ENCODE assay signal across 13 cellular contexts in the genomic region with DNA sequence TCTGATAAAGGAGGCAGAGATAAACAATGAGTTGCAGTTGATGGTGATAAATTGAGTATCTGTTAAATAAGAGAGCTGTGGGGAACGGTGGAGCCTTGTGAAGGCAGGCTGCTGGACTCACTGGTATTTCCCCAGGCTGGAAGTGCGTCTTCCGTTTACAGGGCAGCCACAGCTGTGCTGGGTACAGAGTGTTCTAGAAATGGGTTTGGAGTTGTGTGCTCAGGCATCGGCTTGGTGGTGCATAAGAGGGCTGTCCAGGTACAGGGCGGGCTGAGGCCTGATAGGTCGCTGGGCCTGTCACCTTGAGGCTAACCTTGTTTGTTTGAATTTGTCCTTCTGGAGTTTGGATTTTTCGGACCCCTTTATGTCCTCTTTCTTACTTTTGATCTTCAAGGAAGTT. TPM values are rescaled to one million over a fixed set of nuclear protein-coding genes. Genes with fewer than 3 reads are reported as not detected.
A peak's percentile ranks its signal among the peaks of the same experiment; 100 is the strongest.
DNase-seq lines count a peak whose midpoint lies in the region; ATAC-seq and TF ChIP-seq lines count a peak whose summit lies in the region.
"Had no signal": no experiment of that assay in that cellular context is flagged by ENCODE, and none has a peak within 500 bp of the region (broad histone marks: within the 10 kb centered on the region; RNA-seq: fewer than 3 reads in every experiment).

No MANE protein-coding gene starts in this region.

- no peaks in the 10 kb centered on the region for H3K27me3 Mint-ChIP-seq in CD8-positive, alpha-beta memory T cell
- no peaks in the 10 kb centered on the region for H3K27me3 Mint-ChIP-seq in T-helper 17 cell
- H3K27me3 Mint-ChIP-seq in activated CD8-positive, alpha-beta T cell treated with anti-CD3 and anti-CD28 coated beads, Interleukin-2, amount 10 ng/mL, durations not matched to agents 7 days and 5 days (ENCODE audit: low read depth) = no peaks in the 10 kb centered on the region
- H3K27me3 Mint-ChIP-seq: activated naive CD8-positive, alpha-beta T cell treated with anti-CD3 and anti-CD28 coated beads, Interleukin-2, amount 10 ng/mL, durations not matched to agents 7 days and 5 days had no signal

- peaks cover 80 to 92% (median 92%) of the 10 kb centered on the region in 3 donors for H3K4me1 Mint-ChIP-seq in CD8-positive, alpha-beta memory T cell
- H3K4me1 Mint-ChIP-seq in T-helper 17 cell = peaks cover 51% of the 10 kb centered on the region
- peaks cover 19% of the 10 kb centered on the region for H3K4me1 Mint-ChIP-seq in activated CD8-positive, alpha-beta T cell treated with anti-CD3 and anti-CD28 coated beads, Interleukin-2, amount 10 ng/mL, durations not matched to agents 7 days and 5 days (ENCODE audit: low read depth)

- H3K4me3 Mint-ChIP-seq in CD8-positive, alpha-beta memory T cell = peak overlapping the region in 3 of 7 donors; percentile 21 to 28 (median 26)
- H3K4me3 Mint-ChIP-seq in T-helper 17 cell = peak overlapping the region; percentile 64
- H3K4me3 Mint-ChIP-seq in activated CD8-positive, alpha-beta T cell treated with anti-CD3 and anti-CD28 coated beads, Interleukin-2, amount 10 ng/mL, durations not matched to agents 7 days and 5 days = no peak overlapping the region
- H3K4me3 Mint-ChIP-seq: activated naive CD8-positive, alpha-beta T cell treated with anti-CD3 and anti-CD28 coated beads, Interleukin-2, amount 10 ng/mL, durations not matched to agents 7 days and 5 days had no signal

- no peak overlapping the region for H3K4me3 ChIP-seq in CD8-positive, alpha-beta memory T cell (ENCODE audit: low read length)
- H3K4me3 ChIP-seq in left ventricle myocardium inferior = no peak overlapping the region

- ATAC-seq in T-helper 17 cell (peak; percentile 53), omental fat pad (ENCODE audit: low FRiP score) (peak; percentile 51), HG02798 (IDR thresholded peaks at IDR 0.05; ENCODE audit: poor library complexity, unreplicated experiment) (no peak)
- no peak for ATAC-seq in activated CD8-positive, alpha-beta T cell treated with anti-CD3 and anti-CD28 coated beads, Interleukin-2, amount 10 ng/mL, durations not matched to agents 7 days and 5 days

- H3K27me3 ChIP-seq in CD8-positive, alpha-beta memory T cell (ENCODE audit: insufficient read depth, low read length, poor library complexity, severe bottlenecking) = no peaks in the 10 kb centered on the region
- H3K27me3 ChIP-seq in left ventricle myocardium inferior (ENCODE audit: low read depth) = no peaks in the 10 kb centered on the region

- POLR2A ChIA-PET in CD8-positive, alpha-beta memory T cell (lab: Charles Lee) = no interaction called here
- POLR2A ChIA-PET in activated CD8-positive, alpha-beta T cell treated with anti-CD3 and anti-CD28 coated beads, Interleukin-2, amount 10 ng/mL, durations not matched to agents 7 days and 5 days (lab: Charles Lee) = interaction anchor here (0.7 kb wide), 1 partner anchor 366 kb away, joined by 3 read pairs; no protein-coding TSS in a partner anchor

- no peak for DNase-seq in CD8-positive, alpha-beta memory T cell
- DNase-seq in T-helper 17 cell = no peak
- DNase-seq in left ventricle myocardium inferior = no peak
- DNase-seq in omental fat pad (ENCODE audit: low spot score) = no peak
- DNase-seq in T1000 (lab: John Stamatoyannopoulos, UW) = no peak
- no peak for DNase-seq in SKM-1 treated with dmso at 0.1 percent for 144 hours (lab: John Stamatoyannopoulos, UW; ENCODE audit: unreplicated experiment)
- no peak for DNase-seq in activated CD8-positive, alpha-beta T cell treated with anti-CD3 and anti-CD28 coated beads, Interleukin-2, amount 10 ng/mL, durations not matched to agents 7 days and 5 days
- DNase-seq: activated CD4-positive, alpha-beta T cell treated with anti-CD3 and anti-CD28 coated beads for 4 hours; activated naive CD8-positive, alpha-beta T cell treated with anti-CD3 and anti-CD28 coated beads, Interleukin-2, amount 10 ng/mL, durations not matched to agents 7 days and 5 days; SHP77; stimulated activated CD4-positive, alpha-beta T cell treated with anti-CD3 and anti-CD28 coated beads, Interleukin-12 subunit alpha, Interleukin-12 subunit beta, amount 100 ng/mL, for 4 hours had no signal

- no peak overlapping the region for H3K27ac ChIP-seq in CD8-positive, alpha-beta memory T cell (ENCODE audit: low read depth, low read length)
- H3K27ac ChIP-seq in left ventricle myocardium inferior (replicated peaks) = peak overlapping the region; percentile 21
- H3K27ac ChIP-seq: epithelial cell of prostate had no signal

- H3K9me3 ChIP-seq in CD8-positive, alpha-beta memory T cell (ENCODE audit: low read length) = no peaks in the 10 kb centered on the region
- H3K9me3 ChIP-seq in T-helper 17 cell (ENCODE audit: control insufficient read depth, low read length, poor library complexity, severe bottlenecking) = no peaks in the 10 kb centered on the region
- H3K9me3 ChIP-seq in left ventricle myocardium inferior (replicated peaks) = no peaks in the 10 kb centered on the region

- intact Hi-C loops in left ventricle myocardium inferior (cut with micrococcal nuclease) = no loop called here

- TF ChIP-seq CTCF in left ventricle myocardium inferior (IDR thresholded peaks at IDR 0.05; ENCODE audit: borderline replicate concordance) (no peak), omental fat pad (IDR thresholded peaks at IDR 0.05) (no peak)

- CTCF ChIA-PET in CD8-positive, alpha-beta memory T cell (lab: Charles Lee) = no interaction called here
- CTCF ChIA-PET in activated CD8-positive, alpha-beta T cell treated with anti-CD3 and anti-CD28 coated beads, Interleukin-2, amount 10 ng/mL, durations not matched to agents 7 days and 5 days (lab: Charles Lee) = no interaction called here

- no peaks in the 10 kb centered on the region for H3K36me3 ChIP-seq in CD8-positive, alpha-beta memory T cell (ENCODE audit: insufficient read depth, low read length)
- no peaks in the 10 kb centered on the region for H3K36me3 ChIP-seq in left ventricle myocardium inferior

- H3K36me3 Mint-ChIP-seq in CD8-positive, alpha-beta memory T cell = peaks cover 0 to 4% (median 2%) of the 10 kb centered on the region in 3 donors
- H3K36me3 Mint-ChIP-seq in T-helper 17 cell (ENCODE audit: low read depth) = no peaks in the 10 kb centered on the region
- H3K36me3 Mint-ChIP-seq in activated CD8-positive, alpha-beta T cell treated with anti-CD3 and anti-CD28 coated beads, Interleukin-2, amount 10 ng/mL, durations not matched to agents 7 days and 5 days (ENCODE audit: low read depth) = no peaks in the 10 kb centered on the region

- H3K4me1 ChIP-seq in CD8-positive, alpha-beta memory T cell (ENCODE audit: insufficient read depth, low read length) = peaks cover 71% of the 10 kb centered on the region
- H3K4me1 ChIP-seq in left ventricle myocardium inferior = peaks cover 95% of the 10 kb centered on the region

- H3K27ac Mint-ChIP-seq in CD8-positive, alpha-beta memory T cell = peak overlapping the region in 5 of 8 donors; percentile 1 to 63 (median 17)
- no peak overlapping the region for H3K27ac Mint-ChIP-seq in T-helper 17 cell
- H3K27ac Mint-ChIP-seq in activated CD8-positive, alpha-beta T cell treated with anti-CD3 and anti-CD28 coated beads, Interleukin-2, amount 10 ng/mL, durations not matched to agents 7 days and 5 days = no peak overlapping the region
- H3K27ac Mint-ChIP-seq: activated naive CD8-positive, alpha-beta T cell treated with anti-CD3 and anti-CD28 coated beads, Interleukin-2, amount 10 ng/mL, durations not matched to agents 7 days and 5 days had no signal

- no peaks in the 10 kb centered on the region for H3K9me3 Mint-ChIP-seq in CD8-positive, alpha-beta memory T cell
- no peaks in the 10 kb centered on the region for H3K9me3 Mint-ChIP-seq in activated CD8-positive, alpha-beta T cell treated with anti-CD3 and anti-CD28 coated beads, Interleukin-2, amount 10 ng/mL, durations not matched to agents 7 days and 5 days (ENCODE audit: insufficient read depth)
- H3K9me3 Mint-ChIP-seq: activated naive CD8-positive, alpha-beta T cell treated with anti-CD3 and anti-CD28 coated beads, Interleukin-2, amount 10 ng/mL, durations not matched to agents 7 days and 5 days had no signal

RNA-seq across cellular contexts. Expression of a gene that starts 39.3 kb away (rescaled TPM):
- 10 to 100 TPM; 53.0 to 57.9 TPM for total RNA-seq in CD8-positive, alpha-beta memory T cell
- polyA plus RNA-seq in CD8-positive, alpha-beta memory T cell = 19.1 TPM
- 100 to 1,000 TPM; 149 to 158 TPM for total RNA-seq in T-helper 17 cell
- 43.4 TPM for total RNA-seq in left ventricle myocardium inferior
- 100 to 1,000 TPM in 1 of 4 donors, 10 to 100 TPM in 3; 70.5 to 135 (median 78.2) TPM for total RNA-seq in omental fat pad
- total RNA-seq in activated CD8-positive, alpha-beta T cell treated with anti-CD3 and anti-CD28 coated beads, Interleukin-2, amount 10 ng/mL, durations not matched to agents 7 days and 5 days = 10 to 100 TPM; 60.9 to 62.4 TPM

Comparison
In these comparisons a context has a peak if more than half of its experiments do, and no peak if none do; other contexts are left out.
1. H3K27ac Mint-ChIP-seq: peak in CD8-positive, alpha-beta memory T cell (5 of 8); none in T-helper 17 cell (single experiment) and activated CD8-positive, alpha-beta T cell treated with anti-CD3 and anti-CD28 coated beads, Interleukin-2, amount 10 ng/mL, durations not matched to agents 7 days and 5 days (single experiment).
2. ATAC-seq: peak in T-helper 17 cell (single experiment) and omental fat pad (single experiment); none in HG02798 (single experiment) and activated CD8-positive, alpha-beta T cell treated with anti-CD3 and anti-CD28 coated beads, Interleukin-2, amount 10 ng/mL, durations not matched to agents 7 days and 5 days (single experiment).